In the genomic region with DNA sequence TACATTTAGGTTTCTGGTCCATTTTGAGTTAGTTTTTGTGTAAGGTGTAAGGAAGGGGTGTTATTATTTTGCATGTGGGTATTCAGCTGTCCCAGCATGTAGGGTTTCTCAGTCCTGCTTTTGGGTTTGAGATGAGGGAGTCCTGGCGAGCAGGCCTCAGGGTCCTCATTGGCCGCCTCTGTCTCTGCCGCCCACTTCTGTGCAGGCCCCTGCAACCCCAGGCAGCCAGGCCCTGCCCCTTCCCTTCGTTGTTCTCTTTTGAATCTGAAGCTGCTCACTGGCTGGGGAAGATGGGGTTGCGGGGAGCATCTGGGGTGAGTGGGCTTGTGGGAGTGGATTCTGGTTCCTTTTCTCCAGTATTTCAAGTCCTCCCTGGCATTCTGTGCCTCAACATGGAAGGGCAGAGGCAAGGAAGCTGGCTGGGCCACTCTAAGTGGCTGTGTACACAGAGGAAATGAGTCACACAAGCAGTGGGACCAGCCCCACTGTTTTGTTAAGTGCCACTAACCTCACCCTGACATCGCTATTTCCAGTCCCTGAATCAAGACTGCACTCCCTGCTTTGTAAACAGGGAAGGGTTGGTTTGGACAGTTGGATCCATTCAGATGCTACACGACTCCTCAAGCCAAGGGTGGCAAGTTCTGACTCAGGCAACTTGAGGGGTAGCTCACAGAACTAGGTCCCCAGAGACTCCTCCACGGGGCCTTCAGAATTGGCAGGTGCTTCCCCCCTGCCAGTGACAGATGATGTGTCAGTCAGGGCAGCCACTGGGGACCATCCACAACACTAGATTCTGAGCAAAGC, we compare ENCODE assay signal across 8 cellular contexts. TPM values are rescaled to one million over a fixed set of nuclear protein-coding genes. Genes with fewer than 3 reads are reported as not detected.
DNase-seq lines count a peak whose midpoint lies in the region; ATAC-seq and TF ChIP-seq lines count a peak whose summit lies in the region.
"Not testable (repeated sequence)": the region's sequence is repeated elsewhere in the genome, so short reads cannot be mapped to it uniquely, and the experiment has no call there.

No MANE protein-coding gene starts in this region.

- peak overlapping the region; percentile 77 for H3K27ac Mint-ChIP-seq in T-helper 1 cell treated with Interleukin-12 subunit alpha and Interleukin-12 subunit beta and Interleukin-4 antibody, amounts not matched to agents 30 μg/mL and 1 μg/mL, for 36 hours
- H3K27ac Mint-ChIP-seq in stimulated activated effector memory CD8-positive, alpha-beta T cell treated with anti-CD3 and anti-CD28 coated beads, Interleukin-12 subunit alpha, Interleukin-12 subunit beta, amount 100 ng/mL, for 72 hours: peak overlapping the region; percentile 85

- peaks cover 11% of the 10 kb centered on the region for H3K4me1 Mint-ChIP-seq in T-helper 1 cell treated with Interleukin-12 subunit alpha and Interleukin-12 subunit beta and Interleukin-4 antibody, amounts not matched to agents 30 μg/mL and 1 μg/mL, for 36 hours (ENCODE audit: low read depth)
- not testable (repeated sequence) for H3K4me1 Mint-ChIP-seq in stimulated activated effector memory CD8-positive, alpha-beta T cell treated with anti-CD3 and anti-CD28 coated beads, Interleukin-12 subunit alpha, Interleukin-12 subunit beta, amount 100 ng/mL, for 72 hours

- peaks cover 15% of the 10 kb centered on the region for H3K36me3 Mint-ChIP-seq in T-helper 1 cell treated with Interleukin-12 subunit alpha and Interleukin-12 subunit beta and Interleukin-4 antibody, amounts not matched to agents 30 μg/mL and 1 μg/mL, for 36 hours (ENCODE audit: low read depth)
- H3K36me3 Mint-ChIP-seq in stimulated activated effector memory CD8-positive, alpha-beta T cell treated with anti-CD3 and anti-CD28 coated beads, Interleukin-12 subunit alpha, Interleukin-12 subunit beta, amount 100 ng/mL, for 72 hours: peaks cover 30% of the 10 kb centered on the region

- in situ Hi-C loops in brain microvascular endothelial cell (cut with HindIII; ENCODE audit: low pct_ligation_motif_present, low sequenced_read_pairs): not testable (repeated sequence)

- H3K27me3 ChIP-seq in brain microvascular endothelial cell (replicated peaks): not testable (repeated sequence)

- not testable (repeated sequence) for H3K27me3 Mint-ChIP-seq in T-helper 1 cell treated with Interleukin-12 subunit alpha and Interleukin-12 subunit beta and Interleukin-4 antibody, amounts not matched to agents 30 μg/mL and 1 μg/mL, for 36 hours (ENCODE audit: low read depth)

- H3K4me3 ChIP-seq in brain microvascular endothelial cell (ENCODE audit: low read depth, low read length): not testable (repeated sequence)

- peak; percentile 93 for DNase-seq in DMS153 (lab: John Stamatoyannopoulos, UW)
- DNase-seq in NCI-H2029 (lab: John Stamatoyannopoulos, UW): peak; percentile 84
- peak; percentile 16 for DNase-seq in brain microvascular endothelial cell
- not testable (repeated sequence) for DNase-seq in left lobe of liver (ENCODE audit: low spot score)
- peak; percentile 15 to 62 for DNase-seq in stimulated activated effector memory CD8-positive, alpha-beta T cell treated with anti-CD3 and anti-CD28 coated beads, Interleukin-12 subunit alpha, Interleukin-12 subunit beta, amount 100 ng/mL, for 72 hours (ENCODE audit: low spot score in 2 of 2)

- H3K9me3 Mint-ChIP-seq in T-helper 1 cell treated with Interleukin-12 subunit alpha and Interleukin-12 subunit beta and Interleukin-4 antibody, amounts not matched to agents 30 μg/mL and 1 μg/mL, for 36 hours; stimulated activated effector memory CD8-positive, alpha-beta T cell treated with anti-CD3 and anti-CD28 coated beads, Interleukin-12 subunit alpha, Interleukin-12 subunit beta, amount 100 ng/mL, for 72 hours: not testable (repeated sequence)

- ATAC-seq in GM19468 (IDR thresholded peaks at IDR 0.05; ENCODE audit: extremely low read depth, unreplicated experiment) (peak; percentile 49), HG03066 (IDR thresholded peaks at IDR 0.05; ENCODE audit: low read depth, unreplicated experiment) (peak; percentile 85), left lobe of liver (peak; percentile 45)
- peak; percentile 98 for ATAC-seq in stimulated activated effector memory CD8-positive, alpha-beta T cell treated with anti-CD3 and anti-CD28 coated beads, Interleukin-12 subunit alpha, Interleukin-12 subunit beta, amount 100 ng/mL, for 72 hours

- not testable (repeated sequence) for H3K36me3 ChIP-seq in brain microvascular endothelial cell (replicated peaks)

- not testable (repeated sequence) for H3K27ac ChIP-seq in brain microvascular endothelial cell

- TF ChIP-seq CTCF in brain microvascular endothelial cell (IDR thresholded peaks at IDR 0.05; ENCODE audit: low read depth, low read length, missing control alignments): not testable (repeated sequence)

- not testable (repeated sequence) for H3K4me3 Mint-ChIP-seq in T-helper 1 cell treated with Interleukin-12 subunit alpha and Interleukin-12 subunit beta and Interleukin-4 antibody, amounts not matched to agents 30 μg/mL and 1 μg/mL, for 36 hours
- peak overlapping the region; percentile 43 for H3K4me3 Mint-ChIP-seq in stimulated activated effector memory CD8-positive, alpha-beta T cell treated with anti-CD3 and anti-CD28 coated beads, Interleukin-12 subunit alpha, Interleukin-12 subunit beta, amount 100 ng/mL, for 72 hours

RNA-seq across cellular contexts. Expression of a gene that starts 28.8 kb away (rescaled TPM):
- total RNA-seq in left lobe of liver: 23.7 TPM

RNA-seq across cellular contexts. Expression of a gene that starts 29.1 kb away (rescaled TPM):
- total RNA-seq in left lobe of liver: 6.5 TPM

Comparison
In these comparisons a context has a peak if more than half of its experiments do, and no peak if none do; other contexts are left out.
1. ATAC-seq: peak in every context shown above with its lines; median percentile 98 in stimulated activated effector memory CD8-positive, alpha-beta T cell treated with anti-CD3 and anti-CD28 coated beads, Interleukin-12 subunit alpha, Interleukin-12 subunit beta, amount 100 ng/mL, for 72 hours; 85 in HG03066; 49 in GM19468; 45 in left lobe of liver.